ENCODE assay signal across 17 cellular contexts in genomic region chr3:155179966-155180757, GRCh38.
A peak's percentile ranks its signal among the peaks of the same experiment; 100 is the strongest.
DNase-seq lines count a peak whose midpoint lies in the region; ATAC-seq, FAIRE-seq and TF ChIP-seq lines count a peak whose summit lies in the region.
"Had no signal": no experiment of that assay in that cellular context is flagged by ENCODE, and none has a peak within 500 bp of the region (broad histone marks: within the 10 kb centered on the region; RNA-seq: fewer than 3 reads in every experiment).

No MANE protein-coding gene starts in this region.

- POLR2A ChIA-PET in IMR-90 (lab: Charles Lee; ENCODE audit: unreplicated experiment) (no interaction called here), K562 (lab: Yijun Ruan, JAX) (no interaction called here)

- no peak overlapping the region for H4K5ac ChIP-seq in IMR-90 (ENCODE audit: low read depth, low read length)

- no peak overlapping the region for H3K4me2 ChIP-seq in IMR-90 (ENCODE audit: low read depth, low read length)
- H3K4me2 ChIP-seq in K562 (ENCODE audit: insufficient read depth, low read length), result no peak overlapping the region

- peaks cover 21% of the 10 kb centered on the region for H3K36me3 Mint-ChIP-seq in nephron (ENCODE audit: low read depth)
- H3K36me3 Mint-ChIP-seq: CD14-positive monocyte; CD8-positive, alpha-beta T cell had no signal

- no peak overlapping the region for H2BK120ac ChIP-seq in IMR-90 (ENCODE audit: low read depth, low read length)

- H3K27me3 Mint-ChIP-seq in nephron (ENCODE audit: low read depth), result peaks cover 26% of the 10 kb centered on the region

- TF ChIP-seq RAD21 in IMR-90 (IDR thresholded peaks at IDR 0.05; ENCODE audit: low read length), result no peak
- no peak for TF ChIP-seq RAD21 in K562 (CRISPR knock-in tag; conservative IDR thresholded peaks at IDR 0.05 in 1 of 2, IDR thresholded peaks at IDR 0.05 in 1 of 2)

- DNase-seq in IMR-90, result no peak
- DNase-seq in K562 (ENCODE audit: extremely low read depth in 1 of 4, low spot score in 3 of 4), result peak in 3 of 4 experiments; percentile 14 to 24 (median 22)
- DNase-seq in dermis blood vessel endothelial cell, result no peak
- DNase-seq in inferior parietal cortex (ENCODE audit: extremely low spot score), result no peak
- DNase-seq: BE2C; CD8-positive, alpha-beta T cell; COR-L47; GM23248; H9; KBM-7 had no signal

- no peak for TF ChIP-seq EP300 in K562 (IDR thresholded peaks at IDR 0.05; ENCODE audit: low read length)

- peaks cover 3% of the 10 kb centered on the region; the same call in 1 of the 2 replicates for H3K9me1 ChIP-seq in IMR-90 (ENCODE audit: insufficient read depth, low read length)
- H3K9me1 ChIP-seq in K562 (ENCODE audit: control insufficient read depth, insufficient read depth, low read length), result no peaks in the 10 kb centered on the region

- H2BK20ac ChIP-seq in IMR-90 (ENCODE audit: low read depth, low read length), result no peak overlapping the region

- H3K9me3 Mint-ChIP-seq in nephron, result no peaks in the 10 kb centered on the region
- H3K9me3 Mint-ChIP-seq: CD8-positive, alpha-beta T cell; H9 had no signal

- TF ChIP-seq POLR2A in IMR-90 (IDR thresholded peaks at IDR 0.05; ENCODE audit: low read depth, low read length), result no peak
- TF ChIP-seq POLR2A in K562 (conservative IDR thresholded peaks at IDR 0.05), result no peak

- H3K79me1 ChIP-seq in IMR-90 (ENCODE audit: low read depth in 1 of 2, low read length in 2 of 2), result no peaks in the 10 kb centered on the region

- H3K9ac ChIP-seq in IMR-90 (ENCODE audit: low read depth, low read length) (no peak overlapping the region), K562 (ENCODE audit: insufficient read depth in 1 of 2, low read depth in 2 of 2, low read length in 2 of 2) (no peak overlapping the region)
- H3K9ac ChIP-seq: GM23248 had no signal

- no peak overlapping the region for H3K27ac ChIP-seq in IMR-90 (ENCODE audit: insufficient read depth, low read length)
- peak overlapping the region; percentile 21; the same call in 1 of the 3 replicates for H3K27ac ChIP-seq in K562 (ENCODE audit: extremely low read depth, low read depth, low read length)
- H3K27ac ChIP-seq: GM23248 had no signal

- H3K36me3 ChIP-seq in IMR-90 (ENCODE audit: control insufficient read depth, insufficient read depth, low read length) (0 out of 2 replicates have a peak, but pooled peaks cover 1% of the 10 kb centered on the region), K562 (ENCODE audit: control insufficient read depth, insufficient read depth, low read length) (no peaks in the 10 kb centered on the region)
- H3K36me3 ChIP-seq: BE2C had no signal

- FAIRE-seq in G401.6 (lab: Jason Lieb, UNC) (peak; percentile 44), K562 (lab: Jason Lieb, UNC) (peak; percentile 51)
- FAIRE-seq: D721Med, GM18507 had no signal

- no peak overlapping the region for H4K91ac ChIP-seq in IMR-90 (ENCODE audit: insufficient read depth, low read depth, low read length)

- H3K14ac ChIP-seq in IMR-90 (replicated peaks; ENCODE audit: low read depth, low read length), result no peak overlapping the region

- dilution Hi-C loops in IMR-90 (cut with HindIII; ENCODE audit: low sequenced_read_pairs, unreplicated experiment), result no loop called here

- H3K4me1 Mint-ChIP-seq in nephron, result peaks cover 6% of the 10 kb centered on the region

- no TSS peak for BruUV-seq in IMR-90 (replicated peaks; lab: Mats Ljungman, UMichigan)
- no TSS peak for BruUV-seq in K562 (replicated peaks; lab: Mats Ljungman, UMichigan)

- no peaks in the 10 kb centered on the region for H3K79me2 ChIP-seq in K562 (ENCODE audit: control insufficient read depth, insufficient read depth, low read length)

- H3K4me1 ChIP-seq in IMR-90 (ENCODE audit: control insufficient read depth, insufficient read depth, low read length) (no peaks in the 10 kb centered on the region), K562 (replicated peaks in 1 of 2; ENCODE audit: control insufficient read depth in 2 of 2, insufficient read depth in 2 of 2, low read length in 2 of 2) (peaks cover 4 to 18% of the 10 kb centered on the region in 2 experiments; a peak in 2 of 5 replicates)
- H3K4me1 ChIP-seq: BE2C had no signal

- H2BK5ac ChIP-seq in IMR-90 (ENCODE audit: low read depth, low read length, poor library complexity, severe bottlenecking), result no peak overlapping the region

- H3K27ac Mint-ChIP-seq in nephron, result peak overlapping the region; percentile 40 to 76 (median 58)
- H3K27ac Mint-ChIP-seq: CD14-positive monocyte; CD8-positive, alpha-beta T cell; H9 had no signal

- in situ Hi-C loops in IMR-90 (cut with MboI; ENCODE audit: low sequenced_read_pairs), result no loop called here
- in situ Hi-C loops in K562 (cut with MboI), result no loop called here

- no peak overlapping the region for H3K23ac ChIP-seq in IMR-90 (ENCODE audit: low read depth, low read length)

- no peak overlapping the region for H3K56ac ChIP-seq in IMR-90 (ENCODE audit: extremely low read depth, insufficient read depth, low read length)

- no peak overlapping the region for H3K4ac ChIP-seq in IMR-90 (ENCODE audit: low read depth, low read length)

- no peak for TF ChIP-seq CTCF in IMR-90 (conservative IDR thresholded peaks at IDR 0.05; ENCODE audit: low read depth, low read length)
- TF ChIP-seq CTCF in K562 (IDR thresholded peaks at IDR 0.05 in 2 of 3, conservative IDR thresholded peaks at IDR 0.05 in 1 of 3; ENCODE audit: insufficient read depth in 2 of 3, low read depth in 1 of 3, low read length in 3 of 3), result no peak; a peak in 1 of 6 replicates
- TF ChIP-seq CTCF in nephron (IDR thresholded peaks at IDR 0.05; ENCODE audit: unreplicated experiment in 3 of 3), result no peak

- no peak overlapping the region for H3K18ac ChIP-seq in IMR-90 (ENCODE audit: low read depth, low read length)

- H4K8ac ChIP-seq in IMR-90 (ENCODE audit: low read depth in 2 of 2, low read length in 2 of 2), result no peak overlapping the region

- CTCF ChIA-PET in IMR-90 (lab: Yijun Ruan, JAX) (no interaction called here), K562 (lab: Yijun Ruan, JAX; ENCODE audit: low intra/inter-chr PET ratio) (interaction anchor here (0.6 kb wide), 1 partner anchor 199 kb away, joined by 4 read pairs; no protein-coding TSS in a partner anchor)

- H2AK9ac ChIP-seq in IMR-90 (replicated peaks; ENCODE audit: low read depth, low read length, poor library complexity), result no peak overlapping the region

- H2AFZ ChIP-seq in IMR-90 (replicated peaks; ENCODE audit: low read length, poor library complexity) (no peak overlapping the region), K562 (ENCODE audit: low read depth, low read length) (peak overlapping the region; percentile 61)
- H2AFZ ChIP-seq: GM23248 had no signal

- intact Hi-C loops in IMR-90 (cut with micrococcal nuclease), result no loop called here
- intact Hi-C loops in K562 (cut with micrococcal nuclease), result loop anchor here (5.0 to 10.0 kb wide), 2 partner anchors 225 to 1058 kb away; partner anchors contain the start of gene ARHGEF26

- H2AK5ac ChIP-seq in IMR-90 (ENCODE audit: low read depth, low read length), result no peak overlapping the region

- H2BK15ac ChIP-seq in IMR-90 (ENCODE audit: low read depth, low read length), result no peak overlapping the region

- no peaks in the 10 kb centered on the region for H3K27me3 ChIP-seq in IMR-90 (ENCODE audit: control insufficient read depth, insufficient read depth, low read length)
- no peaks in the 10 kb centered on the region for H3K27me3 ChIP-seq in K562 (ENCODE audit: control insufficient read depth in 2 of 2, insufficient read depth in 2 of 2, low read length in 2 of 2)
- H3K27me3 ChIP-seq: BE2C had no signal

- 93% methylated on average over 2 of the region's 5 CpGs; no CpG with 5 or more reads in 1 of the 2 experiments for WGBS in IMR-90 (ENCODE audit: extremely low coverage in 2 of 2, insufficient read length in 1 of 2), 2 experiments
- 49% methylated on average over 5 of the region's 5 CpGs for WGBS in K562 (ENCODE audit: insufficient coverage, low coverage, missing lambda C conversion rate)

- H3K4me3 ChIP-seq in IMR-90 (ENCODE audit: insufficient read depth, low read depth, low read length), result no peak overlapping the region
- H3K4me3 ChIP-seq in K562, result no peak overlapping the region
- H3K4me3 ChIP-seq: GM23248 had no signal

- H3K9me3 ChIP-seq in IMR-90 (ENCODE audit: control insufficient read depth, insufficient read depth, low read length) (no peaks in the 10 kb centered on the region), K562 (replicated peaks; ENCODE audit: control insufficient read depth, insufficient read depth, low read depth, low read length) (no peaks in the 10 kb centered on the region)
- H3K9me3 ChIP-seq: BE2C had no signal

- ATAC-seq in IMR-90 (ENCODE audit: low read depth) (no peak), K562 (peak; percentile 66), HG03457 (IDR thresholded peaks at IDR 0.05; ENCODE audit: unreplicated experiment) (no peak), HG02970 (IDR thresholded peaks at IDR 0.05; ENCODE audit: low FRiP score, unreplicated experiment) (no peak)
- ATAC-seq: CD8-positive, alpha-beta T cell had no signal

- H4K20me1 ChIP-seq in IMR-90 (ENCODE audit: insufficient read depth, low read length) (no peaks in the 10 kb centered on the region), K562 (replicated peaks; ENCODE audit: control insufficient read depth, insufficient read depth, low read length) (no peaks in the 10 kb centered on the region)

- H3K4me3 Mint-ChIP-seq in nephron, result no peak overlapping the region
- H3K4me3 Mint-ChIP-seq: CD14-positive monocyte; CD8-positive, alpha-beta T cell; H9 had no signal

TF ChIP-seq in IMR-90, 13 proteins besides CTCF, POLR2A, EP300 and RAD21:
- TF ChIP-seq USF2 (IDR thresholded peaks at IDR 0.05; ENCODE audit: low read depth, low read length) (no peak), MAFK (IDR thresholded peaks at IDR 0.05; ENCODE audit: low read depth, low read length) (0 out of 2 replicates have a peak, but pooled peaks have one; percentile 15)

TF ChIP-seq in K562, 482 proteins besides CTCF, POLR2A, EP300 and RAD21 (continues in another document):
- no peak for TF ChIP-seq CLOCK (CRISPR knock-in tag; IDR thresholded peaks at IDR 0.05; ENCODE audit: borderline replicate concordance)
- TF ChIP-seq CREBBP (IDR thresholded peaks at IDR 0.05; ENCODE audit: low read depth, low read length), result no peak

Comparison
In these comparisons a context has a peak if more than half of its experiments do, and no peak if none do; other contexts are left out.
1. DNase-seq: peak in K562 (3 of 4); none in IMR-90 (single experiment), dermis blood vessel endothelial cell (single experiment) and inferior parietal cortex (single experiment).